Comparison of ENCODE assay signal across 1 cellular context in genomic region chr13:103903790-103904189, GRCh38.
TF ChIP-seq lines count a peak whose summit lies in the region.

No MANE protein-coding gene starts in this region.

TF ChIP-seq in SK-N-SH, 30 proteins besides CTCF, POLR2A, EP300 and RAD21 (continued from another document):
- TF ChIP-seq CHD2 (IDR thresholded peaks at IDR 0.05; ENCODE audit: low read length, partially characterized antibody) = peak; percentile 24
